ENCODE assay signal across 9 cellular contexts in genomic region chr10:66925896-66926719, GRCh38. TPM values are rescaled to one million over a fixed set of nuclear protein-coding genes. Genes with fewer than 3 reads are reported as not detected.
DNase-seq lines count a peak whose midpoint lies in the region; ATAC-seq, FAIRE-seq and TF ChIP-seq lines count a peak whose summit lies in the region.
"Had no signal": no experiment of that assay in that cellular context is flagged by ENCODE, and none has a peak within 500 bp of the region (broad histone marks: within the 10 kb centered on the region; RNA-seq: fewer than 3 reads in every experiment).

Gene LRRTM3 (plus strand): TSS chr10:66926036.

- H3K4me1 Mint-ChIP-seq in endodermal cell, result peaks cover 4% of the 10 kb centered on the region
- no peaks in the 10 kb centered on the region for H3K4me1 Mint-ChIP-seq in memory B cell

- H3K9me2 ChIP-seq in SK-N-SH, result no peaks in the 10 kb centered on the region

- peak; percentile 71 for ATAC-seq in memory B cell (ENCODE audit: low read depth)

- H3K4me1 ChIP-seq in SK-N-SH (ENCODE audit: control insufficient read depth in 1 of 2, insufficient read depth in 2 of 2, low read depth in 1 of 2, low read length in 1 of 2) (peaks cover 0 to 8% of the 10 kb centered on the region in 2 experiments; a peak in 1 of 4 replicates), endodermal cell (ENCODE audit: control insufficient read depth, insufficient read depth, low read length) (no peaks in the 10 kb centered on the region), tibial artery (peaks cover 0 to 10% (median 6%) of the 10 kb centered on the region in 4 donors)

- H3K27ac Mint-ChIP-seq in endodermal cell (no peak within 1 kb of the TSS), memory B cell (no peak within 1 kb of the TSS)
- H3K27ac Mint-ChIP-seq: stimulated activated naive CD8-positive, alpha-beta T cell treated with anti-CD3 and anti-CD28 coated beads, Interleukin-15, Interleukin-2, amounts not matched to agents 100 ng/mL and 50 ng/mL, for 24 hours had no signal

- H3K4me3 Mint-ChIP-seq in endodermal cell, result peak within 1 kb of the TSS; percentile 32
- H3K4me3 Mint-ChIP-seq in memory B cell, result no peak within 1 kb of the TSS
- H3K4me3 Mint-ChIP-seq: stimulated activated naive CD8-positive, alpha-beta T cell treated with anti-CD3 and anti-CD28 coated beads, Interleukin-15, Interleukin-2, amounts not matched to agents 100 ng/mL and 50 ng/mL, for 24 hours had no signal

- H3K27ac ChIP-seq in SK-N-SH (ENCODE audit: low read depth in 2 of 2, low read length in 1 of 2) (no peak within 1 kb of the TSS), endodermal cell (ENCODE audit: low read depth, low read length) (no peak within 1 kb of the TSS), tibial artery (no peak within 1 kb of the TSS)

- peak; percentile 19 for DNase-seq in stimulated activated CD4-positive, alpha-beta T cell treated with anti-CD3 and anti-CD28 coated beads, Interleukin-1b, Interleukin-23, amount 100 ng/mL, for 48 hours
- DNase-seq in stimulated activated CD4-positive, alpha-beta T cell treated with anti-CD3 and anti-CD28 coated beads, Interleukin-4, amount 100 ng/mL, for 1 hour, result no peak
- DNase-seq in H54 (ENCODE audit: insufficient read length, low spot score), result peak; percentile 52
- peak; percentile 16 for DNase-seq in KG1 (lab: John Stamatoyannopoulos, UW)
- peak; percentile 64 for DNase-seq in SK-N-SH
- peak; percentile 85 for DNase-seq in endodermal cell
- DNase-seq in memory B cell (ENCODE audit: low spot score in 2 of 2), result no peak
- DNase-seq in tibial artery, result peak in 1 of 2 donors; percentile 24

- TF ChIP-seq CTCF in SK-N-SH (IDR thresholded peaks at IDR 0.05) (peak; percentile 72), endodermal cell (conservative IDR thresholded peaks at IDR 0.05) (peak; percentile 79), tibial artery (IDR thresholded peaks at IDR 0.05) (peak; percentile 35 to 60)

- H3F3A ChIP-seq in SK-N-SH (replicated peaks; ENCODE audit: insufficient read depth), result no peaks in the 10 kb centered on the region

- H3K4me2 ChIP-seq in SK-N-SH, result peak within 1 kb of the TSS; percentile 65

- TF ChIP-seq EP300 in SK-N-SH (IDR thresholded peaks at IDR 0.05; ENCODE audit: borderline replicate concordance in 1 of 2, low read depth in 1 of 2, low read length in 1 of 2), result no peak

- 6% methylated on average over 15 of the region's 16 CpGs for whole genome bisulfite sequencing in SK-N-SH (ENCODE audit: low lambda C conversion rate)
- WGBS in endodermal cell (ENCODE audit: insufficient coverage in 1 of 2, insufficient read length in 1 of 2), 2 experiments, result 14 to 18% methylated on average over 3 to 14 of the region's 16 CpGs

- H3K9me3 ChIP-seq in SK-N-SH (no peaks in the 10 kb centered on the region), endodermal cell (ENCODE audit: control insufficient read depth, low read length) (no peaks in the 10 kb centered on the region), tibial artery (no peaks in the 10 kb centered on the region)

- peaks cover 31% of the 10 kb centered on the region for H3K27me3 ChIP-seq in SK-N-SH (ENCODE audit: insufficient read depth)
- peaks cover 47% of the 10 kb centered on the region for H3K27me3 ChIP-seq in endodermal cell (ENCODE audit: control insufficient read depth, insufficient read depth, low read length, poor library complexity, severe bottlenecking)
- peaks cover 0 to 20% of the 10 kb centered on the region in 2 donors for H3K27me3 ChIP-seq in tibial artery

- FAIRE-seq in H54 (lab: Jason Lieb, UNC), result peak; percentile 98

- H3K4me3 ChIP-seq in SK-N-SH (ENCODE audit: low read depth in 2 of 2, low read length in 1 of 2) (peak within 1 kb of the TSS; percentile 12 to 38; a peak in 3 of 4 replicates), endodermal cell (ENCODE audit: low read length) (no peak within 1 kb of the TSS), tibial artery (peak within 1 kb of the TSS in 1 of 2 donors; percentile 18)

- H3K27me3 Mint-ChIP-seq in endodermal cell (ENCODE audit: insufficient read depth) (peaks cover 54% of the 10 kb centered on the region), memory B cell (peaks cover 9% of the 10 kb centered on the region)

- no peaks in the 10 kb centered on the region for H3K36me3 ChIP-seq in SK-N-SH (replicated peaks in 1 of 2; ENCODE audit: control insufficient read depth in 1 of 2, insufficient read depth in 2 of 2, low read length in 1 of 2)
- H3K36me3 ChIP-seq in endodermal cell (ENCODE audit: control insufficient read depth, insufficient read depth, low read length), result no peaks in the 10 kb centered on the region
- H3K36me3 ChIP-seq in tibial artery, result no peaks in the 10 kb centered on the region

- CTCF ChIA-PET in SK-N-SH (lab: Yijun Ruan, JAX), result interaction anchor here (0.6 to 1.8 kb wide), 15 partner anchors 9 to 1828 kb away, joined by 3 to 9 read pairs (median 4); no protein-coding TSS in a partner anchor

- TF ChIP-seq RAD21 in SK-N-SH (IDR thresholded peaks at IDR 0.05; ENCODE audit: low read length), result peak; percentile 49

- H3K9ac ChIP-seq in SK-N-SH, result no peak within 1 kb of the TSS
- H3K9ac ChIP-seq in endodermal cell (ENCODE audit: extremely low read depth, low read length, poor library complexity, severe bottlenecking), result no peak within 1 kb of the TSS

- no peak for TF ChIP-seq POLR2A in H54 (IDR thresholded peaks at IDR 0.05; ENCODE audit: low read depth, low read length)

- no peaks in the 10 kb centered on the region for H4K20me1 ChIP-seq in SK-N-SH (ENCODE audit: insufficient read depth)

- intact Hi-C loops in tibial artery (cut with DNase I; ENCODE audit: low total_unique reads), result no loop called here

- H2AFZ ChIP-seq in SK-N-SH (ENCODE audit: low read depth), result no peak within 1 kb of the TSS

- no peaks in the 10 kb centered on the region for H3K79me2 ChIP-seq in SK-N-SH (ENCODE audit: insufficient read depth)

- POLR2A ChIA-PET in SK-N-SH (lab: Yijun Ruan, JAX), result no interaction called here

- H3K9me3 Mint-ChIP-seq in endodermal cell (no peaks in the 10 kb centered on the region), memory B cell (no peaks in the 10 kb centered on the region)
- H3K9me3 Mint-ChIP-seq: stimulated activated naive CD8-positive, alpha-beta T cell treated with anti-CD3 and anti-CD28 coated beads, Interleukin-15, Interleukin-2, amounts not matched to agents 100 ng/mL and 50 ng/mL, for 24 hours had no signal

- H3K36me3 Mint-ChIP-seq in endodermal cell (ENCODE audit: low read depth) (no peaks in the 10 kb centered on the region), memory B cell (no peaks in the 10 kb centered on the region)

TF ChIP-seq in SK-N-SH, 30 proteins besides CTCF, POLR2A, EP300 and RAD21 (continues in another document):
- TF ChIP-seq MXI1 (IDR thresholded peaks at IDR 0.05; ENCODE audit: low read depth, low read length) (peak; percentile 47; the same call in 1 of the 2 replicates), TCF12 (IDR thresholded peaks at IDR 0.05) (no peak), TAF1 (IDR thresholded peaks at IDR 0.05; ENCODE audit: borderline replicate concordance, low read depth, low read length) (no peak), RCOR1 (IDR thresholded peaks at IDR 0.05; ENCODE audit: low read length) (peak; percentile 13; the same call in 1 of the 2 replicates), SIN3A (IDR thresholded peaks at IDR 0.05; ENCODE audit: borderline replicate concordance, low read depth, low read length) (no peak), MEF2A (IDR thresholded peaks at IDR 0.05; ENCODE audit: borderline replicate concordance, low read depth) (no peak)
- TF ChIP-seq, protein P1, sequence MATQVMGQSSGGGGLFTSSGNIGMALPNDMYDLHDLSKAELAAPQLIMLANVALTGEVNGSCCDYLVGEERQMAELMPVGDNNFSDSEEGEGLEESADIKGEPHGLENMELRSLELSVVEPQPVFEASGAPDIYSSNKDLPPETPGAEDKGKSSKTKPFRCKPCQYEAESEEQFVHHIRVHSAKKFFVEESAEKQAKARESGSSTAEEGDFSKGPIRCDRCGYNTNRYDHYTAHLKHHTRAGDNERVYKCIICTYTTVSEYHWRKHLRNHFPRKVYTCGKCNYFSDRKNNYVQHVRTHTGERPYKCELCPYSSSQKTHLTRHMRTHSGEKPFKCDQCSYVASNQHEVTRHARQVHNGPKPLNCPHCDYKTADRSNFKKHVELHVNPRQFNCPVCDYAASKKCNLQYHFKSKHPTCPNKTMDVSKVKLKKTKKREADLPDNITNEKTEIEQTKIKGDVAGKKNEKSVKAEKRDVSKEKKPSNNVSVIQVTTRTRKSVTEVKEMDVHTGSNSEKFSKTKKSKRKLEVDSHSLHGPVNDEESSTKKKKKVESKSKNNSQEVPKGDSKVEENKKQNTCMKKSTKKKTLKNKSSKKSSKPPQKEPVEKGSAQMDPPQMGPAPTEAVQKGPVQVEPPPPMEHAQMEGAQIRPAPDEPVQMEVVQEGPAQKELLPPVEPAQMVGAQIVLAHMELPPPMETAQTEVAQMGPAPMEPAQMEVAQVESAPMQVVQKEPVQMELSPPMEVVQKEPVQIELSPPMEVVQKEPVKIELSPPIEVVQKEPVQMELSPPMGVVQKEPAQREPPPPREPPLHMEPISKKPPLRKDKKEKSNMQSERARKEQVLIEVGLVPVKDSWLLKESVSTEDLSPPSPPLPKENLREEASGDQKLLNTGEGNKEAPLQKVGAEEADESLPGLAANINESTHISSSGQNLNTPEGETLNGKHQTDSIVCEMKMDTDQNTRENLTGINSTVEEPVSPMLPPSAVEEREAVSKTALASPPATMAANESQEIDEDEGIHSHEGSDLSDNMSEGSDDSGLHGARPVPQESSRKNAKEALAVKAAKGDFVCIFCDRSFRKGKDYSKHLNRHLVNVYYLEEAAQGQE (IDR thresholded peaks at IDR 0.05; ENCODE audit: low read depth, low read length), result no peak
- TF ChIP-seq, protein P2, sequence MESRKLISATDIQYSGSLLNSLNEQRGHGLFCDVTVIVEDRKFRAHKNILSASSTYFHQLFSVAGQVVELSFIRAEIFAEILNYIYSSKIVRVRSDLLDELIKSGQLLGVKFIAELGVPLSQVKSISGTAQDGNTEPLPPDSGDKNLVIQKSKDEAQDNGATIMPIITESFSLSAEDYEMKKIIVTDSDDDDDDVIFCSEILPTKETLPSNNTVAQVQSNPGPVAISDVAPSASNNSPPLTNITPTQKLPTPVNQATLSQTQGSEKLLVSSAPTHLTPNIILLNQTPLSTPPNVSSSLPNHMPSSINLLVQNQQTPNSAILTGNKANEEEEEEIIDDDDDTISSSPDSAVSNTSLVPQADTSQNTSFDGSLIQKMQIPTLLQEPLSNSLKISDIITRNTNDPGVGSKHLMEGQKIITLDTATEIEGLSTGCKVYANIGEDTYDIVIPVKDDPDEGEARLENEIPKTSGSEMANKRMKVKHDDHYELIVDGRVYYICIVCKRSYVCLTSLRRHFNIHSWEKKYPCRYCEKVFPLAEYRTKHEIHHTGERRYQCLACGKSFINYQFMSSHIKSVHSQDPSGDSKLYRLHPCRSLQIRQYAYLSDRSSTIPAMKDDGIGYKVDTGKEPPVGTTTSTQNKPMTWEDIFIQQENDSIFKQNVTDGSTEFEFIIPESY (IDR thresholded peaks at IDR 0.05; ENCODE audit: borderline replicate concordance, low read depth), result no peak

RNA-seq across cellular contexts. Expression of gene LRRTM3, which starts in this region (rescaled TPM):
- polyA plus RNA-seq in SK-N-SH (2012; rRNA removed), result not detected in 2 replicates
- not detected in 2 replicates for polyA plus RNA-seq in SK-N-SH (2012; cell fraction: cytosol; rRNA removed)
- polyA plus RNA-seq in SK-N-SH (2012; cell fraction: nucleus; rRNA removed), result 0.01 TPM in 1 of 2 replicates, not detected in the other
- total RNA-seq in endodermal cell, result not detected
- polyA plus RNA-seq in endodermal cell (2013, experiment 1 of 2), result 0.25 TPM
- 0.33 TPM for polyA plus RNA-seq in endodermal cell (2013, experiment 2 of 2)

Comparison
In these comparisons a context has a peak if more than half of its experiments do, and no peak if none do; other contexts are left out.
1. DNase-seq: peak in stimulated activated CD4-positive, alpha-beta T cell treated with anti-CD3 and anti-CD28 coated beads, Interleukin-1b, Interleukin-23, amount 100 ng/mL, for 48 hours (single experiment), H54 (single experiment) and KG1 (single experiment); none in stimulated activated CD4-positive, alpha-beta T cell treated with anti-CD3 and anti-CD28 coated beads, Interleukin-4, amount 100 ng/mL, for 1 hour (single experiment) and memory B cell (0 of 2).
2. Peak in DNase-seq, H3K4me3 ChIP-seq and H3K4me2 ChIP-seq in SK-N-SH; RNA of the gene not detected or under 1 TPM.
3. Peak in DNase-seq in endodermal cell; RNA of the gene not detected or under 1 TPM.
4. Peak in every context shown above with its lines, with median percentiles within 50 percentile points of each other: CTCF ChIP-seq.